ENCODE assay signal across 1 cellular context in the genomic region with DNA sequence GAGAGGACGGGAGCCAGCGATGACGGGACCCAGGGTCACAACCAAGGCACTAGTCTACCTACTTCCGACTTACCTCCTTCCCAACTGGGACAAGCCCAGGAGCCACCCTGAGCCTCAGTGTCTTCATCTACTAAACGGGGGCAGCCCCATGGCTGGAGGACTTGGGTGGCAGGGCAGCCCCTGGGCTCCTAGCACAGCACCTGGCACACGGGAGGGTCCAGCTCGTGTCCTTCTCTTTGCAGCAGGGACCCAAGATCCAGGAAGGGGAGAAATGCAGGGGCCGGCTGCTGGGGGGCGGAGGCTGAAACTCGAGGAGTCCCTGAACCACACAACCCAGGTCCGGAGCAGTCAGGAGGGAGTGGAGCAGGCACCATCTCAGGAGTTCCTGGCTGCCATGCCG.
TF ChIP-seq lines count a peak whose summit lies in the region.

No MANE protein-coding gene starts in this region.

TF ChIP-seq in IMR-90, 13 proteins besides CTCF, POLR2A, EP300 and RAD21 (continued from another document):
- TF ChIP-seq BHLHE40 (IDR thresholded peaks at IDR 0.05; ENCODE audit: low read depth, low read length): no peak
- TF ChIP-seq MAFK (IDR thresholded peaks at IDR 0.05; ENCODE audit: low read depth, low read length): no peak
- TF ChIP-seq CHD1 (IDR thresholded peaks at IDR 0.05; ENCODE audit: low read depth, low read length): no peak
- TF ChIP-seq, protein P1, sequence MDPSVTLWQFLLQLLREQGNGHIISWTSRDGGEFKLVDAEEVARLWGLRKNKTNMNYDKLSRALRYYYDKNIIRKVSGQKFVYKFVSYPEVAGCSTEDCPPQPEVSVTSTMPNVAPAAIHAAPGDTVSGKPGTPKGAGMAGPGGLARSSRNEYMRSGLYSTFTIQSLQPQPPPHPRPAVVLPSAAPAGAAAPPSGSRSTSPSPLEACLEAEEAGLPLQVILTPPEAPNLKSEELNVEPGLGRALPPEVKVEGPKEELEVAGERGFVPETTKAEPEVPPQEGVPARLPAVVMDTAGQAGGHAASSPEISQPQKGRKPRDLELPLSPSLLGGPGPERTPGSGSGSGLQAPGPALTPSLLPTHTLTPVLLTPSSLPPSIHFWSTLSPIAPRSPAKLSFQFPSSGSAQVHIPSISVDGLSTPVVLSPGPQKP (IDR thresholded peaks at IDR 0.05; ENCODE audit: borderline replicate concordance, low read depth, low read length): no peak
- TF ChIP-seq NFE2L2 (IDR thresholded peaks at IDR 0.05; ENCODE audit: low read depth, low read length): no peak
- TF ChIP-seq CEBPB (IDR thresholded peaks at IDR 0.05; ENCODE audit: low read depth, low read length): no peak
- TF ChIP-seq RCOR1 (IDR thresholded peaks at IDR 0.05; ENCODE audit: insufficient replicate concordance, low read length): no peak
- no peak for TF ChIP-seq MAZ (IDR thresholded peaks at IDR 0.05; ENCODE audit: borderline replicate concordance, low read depth, low read length)
- TF ChIP-seq FOS (IDR thresholded peaks at IDR 0.05; ENCODE audit: low read depth, low read length): no peak
- TF ChIP-seq RFX5 (IDR thresholded peaks at IDR 0.05; ENCODE audit: low read depth, low read length): no peak
